1 cellular context compared by ENCODE assay signal in the genomic region with DNA sequence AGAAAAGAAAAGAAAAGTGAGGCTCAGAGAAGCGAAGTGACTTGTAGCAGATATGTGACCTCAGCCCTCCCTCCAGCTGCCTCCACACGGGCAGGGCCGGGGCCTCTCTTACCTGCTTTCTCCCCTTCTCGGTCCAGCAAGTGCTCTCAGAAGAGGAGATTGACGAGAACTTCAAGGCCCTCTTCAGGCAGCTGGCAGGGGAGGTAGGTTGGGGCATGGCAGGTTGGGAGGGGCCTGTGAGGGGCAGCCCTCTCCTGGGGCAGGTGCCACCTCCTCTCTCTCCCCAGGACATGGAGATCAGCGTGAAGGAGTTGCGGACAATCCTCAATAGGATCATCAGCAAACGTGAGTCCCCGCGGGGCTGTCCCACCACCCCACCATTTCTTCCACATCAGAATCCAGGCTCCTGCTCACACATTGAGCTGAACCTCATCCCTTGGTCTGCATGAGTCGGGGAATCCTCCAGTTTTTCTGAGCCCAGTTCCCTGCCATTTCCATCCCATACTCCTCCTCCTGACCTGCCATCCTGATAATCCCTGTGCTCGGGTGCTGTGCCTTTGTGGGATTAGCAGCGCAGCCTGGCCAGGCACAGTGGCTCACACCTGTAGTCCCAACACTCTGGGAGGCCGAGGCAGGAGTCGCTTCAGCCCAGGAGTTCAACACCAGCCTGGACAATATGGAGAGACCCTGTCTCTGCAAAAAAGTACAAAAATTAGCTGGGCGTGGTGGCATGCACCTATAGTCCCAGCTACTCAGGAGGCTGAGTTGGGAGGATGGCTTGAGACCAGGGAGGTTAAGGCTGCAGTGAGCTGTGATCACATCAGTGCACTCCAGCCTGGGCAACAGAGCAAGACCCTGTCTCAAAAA.
TF ChIP-seq lines count a peak whose summit lies in the region.

No MANE protein-coding gene starts in this region.

TF ChIP-seq in H1, 55 proteins besides CTCF, POLR2A, EP300 and RAD21:
- no peak for TF ChIP-seq SIRT6 (IDR thresholded peaks at IDR 0.05; ENCODE audit: low read length)
- TF ChIP-seq RBBP5 (IDR thresholded peaks at IDR 0.05; ENCODE audit: borderline replicate concordance, low read depth, low read length), result no peak
- no peak for TF ChIP-seq TAF7 (optimal IDR thresholded peaks at IDR 0.05; ENCODE audit: borderline replicate concordance, low read depth, low read length)
- TF ChIP-seq RFX5 (IDR thresholded peaks at IDR 0.05; ENCODE audit: borderline replicate concordance, low read depth, low read length), result no peak
- no peak for TF ChIP-seq SP1 (IDR thresholded peaks at IDR 0.05; ENCODE audit: low read depth, low read length)
- TF ChIP-seq RNF2 (IDR thresholded peaks at IDR 0.05; ENCODE audit: borderline replicate concordance, low read depth, low read length, missing control alignments, poor library complexity, severe bottlenecking), result no peak
- TF ChIP-seq TBP (IDR thresholded peaks at IDR 0.05; ENCODE audit: low read depth, low read length), result no peak
- no peak for TF ChIP-seq CTBP2 (IDR thresholded peaks at IDR 0.05; ENCODE audit: borderline replicate concordance, insufficient read depth, insufficient read length, low read length)
- no peak for TF ChIP-seq RXRA (IDR thresholded peaks at IDR 0.05; ENCODE audit: insufficient read depth, low read depth, low read length)
- TF ChIP-seq ZNF274 (IDR thresholded peaks at IDR 0.05; ENCODE audit: borderline replicate concordance, extremely low read depth, low read length), result no peak
- no peak for TF ChIP-seq CHD2 (IDR thresholded peaks at IDR 0.05; ENCODE audit: low read length)
- TF ChIP-seq MAFK (IDR thresholded peaks at IDR 0.05; ENCODE audit: low read depth, low read length), result no peak
- TF ChIP-seq SIX5 (IDR thresholded peaks at IDR 0.05; ENCODE audit: low read depth, low read length), result no peak
- no peak for TF ChIP-seq FOSL1 (IDR thresholded peaks at IDR 0.05; ENCODE audit: insufficient read depth, low read depth, low read length)
- TF ChIP-seq CBX5 (IDR thresholded peaks at IDR 0.05; ENCODE audit: low read depth, low read length), result no peak
- TF ChIP-seq CREB1 (IDR thresholded peaks at IDR 0.05), result no peak
- TF ChIP-seq GTF2F1 (IDR thresholded peaks at IDR 0.05; ENCODE audit: borderline replicate concordance, low read depth, low read length), result no peak
